In genomic region chr19:20611866-20612265, GRCh38 we compare ENCODE assay signal across 16 cellular contexts.
"Had no signal": no experiment of that assay in that cellular context is flagged by ENCODE, and none has a peak within 500 bp of the region (broad histone marks: within the 10 kb centered on the region; RNA-seq: fewer than 3 reads in every experiment).

No MANE protein-coding gene starts in this region.

- H3K36me3 ChIP-seq: lower lobe of right lung, WERI-Rb-1 had no signal

- H3K4me1 ChIP-seq: lower lobe of right lung had no signal

- H3K27me3 Mint-ChIP-seq: activated CD4-positive, alpha-beta T cell treated with anti-CD3 and anti-CD28 coated beads for 36 hours; activated CD8-positive, alpha-beta T cell treated with anti-CD3 and anti-CD28 coated beads for 36 hours; effector memory CD8-positive, alpha-beta T cell; T-cell had no signal

- H3K27ac ChIP-seq: lower lobe of right lung, WERI-Rb-1 had no signal

- ATAC-seq: activated CD4-positive, alpha-beta T cell treated with anti-CD3 and anti-CD28 coated beads for 36 hours; activated CD8-positive, alpha-beta T cell treated with anti-CD3 and anti-CD28 coated beads for 36 hours; effector memory CD8-positive, alpha-beta T cell; lower lobe of right lung; mucosa of descending colon; natural killer cell; stimulated activated naive CD8-positive, alpha-beta T cell treated with anti-CD3 and anti-CD28 coated beads, Interleukin-15, Interleukin-2, amounts not matched to agents 100 U/mL and 50 U/mL, for 24 hours; T-cell had no signal

- DNase-seq: activated CD4-positive, alpha-beta T cell treated with anti-CD3 and anti-CD28 coated beads for 36 hours; activated CD8-positive, alpha-beta memory T cell treated with anti-CD3 and anti-CD28 coated beads, Interleukin-2, amount 50 U/mL, for 48 hours; activated CD8-positive, alpha-beta T cell treated with anti-CD3 and anti-CD28 coated beads for 36 hours; central memory CD4-positive, alpha-beta T cell; effector memory CD8-positive, alpha-beta T cell; hippocampal formation; lower lobe of right lung; mucosa of descending colon; natural killer cell; nucleus accumbens; stimulated activated CD4-positive, alpha-beta T cell treated with anti-CD3 and anti-CD28 coated beads, Interleukin-4, amount 100 ng/mL, for 1 hour; stimulated activated CD8-positive, alpha-beta memory T cell treated with anti-CD3 and anti-CD28 coated beads, Interleukin-4, amount 100 ng/mL, for 48 hours; stimulated activated naive CD8-positive, alpha-beta T cell treated with anti-CD3 and anti-CD28 coated beads, Interleukin-15, Interleukin-2, amounts not matched to agents 100 U/mL and 50 U/mL, for 24 hours; T-cell; T1000; WERI-Rb-1 had no signal

- H3K4me3 Mint-ChIP-seq: activated CD4-positive, alpha-beta T cell treated with anti-CD3 and anti-CD28 coated beads for 36 hours; activated CD8-positive, alpha-beta T cell treated with anti-CD3 and anti-CD28 coated beads for 36 hours; effector memory CD8-positive, alpha-beta T cell; natural killer cell; T-cell had no signal

- H3K4me3 ChIP-seq: mucosa of descending colon had no signal

- H3K27ac Mint-ChIP-seq: activated CD4-positive, alpha-beta T cell treated with anti-CD3 and anti-CD28 coated beads for 36 hours; activated CD8-positive, alpha-beta T cell treated with anti-CD3 and anti-CD28 coated beads for 36 hours; effector memory CD8-positive, alpha-beta T cell; natural killer cell; T-cell had no signal
